ENCODE assay signal across 31 cellular contexts in the genomic region with DNA sequence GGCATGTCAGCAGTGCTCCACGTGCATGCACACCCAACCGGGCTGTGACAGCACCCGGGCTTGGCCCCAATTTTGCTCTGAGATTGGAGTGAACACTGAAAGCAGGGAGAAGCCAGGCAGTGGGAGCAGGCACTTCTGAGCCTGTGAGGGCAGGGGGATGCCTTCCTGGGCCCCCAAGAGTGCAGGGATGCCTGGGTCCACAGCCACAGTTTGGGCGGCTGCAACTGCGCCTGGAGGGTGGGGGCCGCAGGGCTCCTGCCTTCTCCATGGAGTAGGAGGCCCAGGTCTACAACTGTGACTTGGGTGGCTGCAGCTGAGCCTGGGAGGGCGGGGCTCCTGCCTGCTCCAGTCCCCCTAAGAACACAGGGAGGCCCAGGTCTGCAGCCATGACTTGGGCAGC. TPM values are rescaled to one million over a fixed set of nuclear protein-coding genes. Genes with fewer than 3 reads are reported as not detected.
"Had no signal": no experiment of that assay in that cellular context is flagged by ENCODE, and none has a peak within 500 bp of the region (broad histone marks: within the 10 kb centered on the region; RNA-seq: fewer than 3 reads in every experiment).

No MANE protein-coding gene starts in this region.

- H3K27me3 ChIP-seq: adrenal gland had no signal

- DNase-seq: activated B cell treated with CpG ODN at 0.5 μM for 24 hours; activated CD4-positive, alpha-beta T cell treated with anti-CD3 and anti-CD28 coated beads for 48 hours; activated CD4-positive, alpha-beta T cell treated with anti-CD3 and anti-CD28 coated beads, Interleukin-2, amount 50 U/mL, for 1 hour; activated CD4-positive, alpha-beta T cell treated with anti-CD3 and anti-CD28 coated beads, Interleukin-2, amount 50 U/mL, for 48 hours; activated CD8-positive, alpha-beta memory T cell treated with anti-CD3 and anti-CD28 coated beads, Interleukin-2, amount 50 U/mL, for 48 hours; activated gamma-delta T cell; activated naive CD4-positive, alpha-beta T cell; activated naive CD4-positive, alpha-beta T cell treated with anti-CD3 and anti-CD28 coated beads, Interleukin-2, amount 10 ng/mL, durations not matched to agents 7 days and 5 days; activated T-cell treated with anti-CD3 and anti-CD28 coated beads for 4 hours; activated T-cell treated with anti-CD3 and anti-CD28 coated beads, Interleukin-2, amount 50 U/mL, for 24 hours; activated T-cell treated with anti-CD3 and anti-CD28 coated beads, Interleukin-2, amount 50 U/mL, for 72 hours; adrenal gland; brain microvascular endothelial cell; caudate nucleus; cortex of kidney; dermis blood vessel endothelial cell; effector CD4-positive, alpha-beta T cell; effector memory CD8-positive, alpha-beta T cell; erythroblast; foreskin keratinocyte; gastrocnemius medialis; heart right ventricle; T-helper 1 cell; T-helper 17 cell; T1000; WERI-Rb-1 had no signal

- H3K27ac ChIP-seq: adrenal gland, brain microvascular endothelial cell, esophagus muscularis mucosa, foreskin keratinocyte, gastrocnemius medialis, heart right ventricle, WERI-Rb-1 had no signal

- H3K4me3 Mint-ChIP-seq: activated B cell treated with CpG ODN at 0.5 μM for 24 hours; activated naive CD4-positive, alpha-beta T cell treated with anti-CD3 and anti-CD28 coated beads, Interleukin-2, amount 10 ng/mL, durations not matched to agents 7 days and 5 days; activated T-cell treated with anti-CD3 and anti-CD28 coated beads, Interleukin-2, amount 50 U/mL, for 24 hours; activated T-cell treated with anti-CD3 and anti-CD28 coated beads, Interleukin-2, amount 50 U/mL, for 72 hours; effector memory CD8-positive, alpha-beta T cell; T-helper 17 cell; T-helper 2 cell treated with Interferon-gamma antibody and Interleukin-4, amounts not matched to agents 5 μg/mL and 100 μg/mL, for 36 hours had no signal

- H3K4me3 ChIP-seq: adrenal gland, esophagus muscularis mucosa, gastrocnemius medialis, heart right ventricle had no signal

- H3K36me3 Mint-ChIP-seq: activated naive CD4-positive, alpha-beta T cell treated with anti-CD3 and anti-CD28 coated beads, Interleukin-2, amount 10 ng/mL, durations not matched to agents 7 days and 5 days; activated naive CD4-positive, alpha-beta T cell treated with anti-CD3 and anti-CD28 coated beads, Interleukin-2, amount 50 U/mL, for 72 hours had no signal

- H3K27ac Mint-ChIP-seq: activated B cell treated with CpG ODN at 0.5 μM for 24 hours; activated naive CD4-positive, alpha-beta T cell treated with anti-CD3 and anti-CD28 coated beads, Interleukin-2, amount 10 ng/mL, durations not matched to agents 7 days and 5 days; activated naive CD4-positive, alpha-beta T cell treated with anti-CD3 and anti-CD28 coated beads, Interleukin-2, amount 50 U/mL, for 72 hours; activated T-cell treated with anti-CD3 and anti-CD28 coated beads, Interleukin-2, amount 50 U/mL, for 24 hours; activated T-cell treated with anti-CD3 and anti-CD28 coated beads, Interleukin-2, amount 50 U/mL, for 72 hours; effector memory CD8-positive, alpha-beta T cell; T-helper 2 cell treated with Interferon-gamma antibody and Interleukin-4, amounts not matched to agents 5 μg/mL and 100 μg/mL, for 36 hours had no signal

- H3K9me3 ChIP-seq: adrenal gland, esophagus muscularis mucosa, gastrocnemius medialis, heart right ventricle had no signal

- ATAC-seq: activated CD4-positive, CD25-positive, alpha-beta regulatory T cell treated with anti-CD3 and anti-CD28 coated beads, Interleukin-2, amount 50 U/mL, for 24 hours; activated naive CD4-positive, alpha-beta T cell treated with anti-CD3 and anti-CD28 coated beads, Interleukin-2, amount 50 U/mL, for 72 hours; activated T-cell treated with anti-CD3 and anti-CD28 coated beads, Interleukin-2, amount 50 U/mL, for 72 hours; effector memory CD8-positive, alpha-beta T cell; foreskin keratinocyte; gastrocnemius medialis; heart right ventricle; T-helper 17 cell had no signal

- H3K36me3 ChIP-seq: adrenal gland, brain microvascular endothelial cell, esophagus muscularis mucosa, gastrocnemius medialis, heart right ventricle, WERI-Rb-1 had no signal

- H3K9me3 Mint-ChIP-seq: activated B cell treated with CpG ODN at 0.5 μM for 24 hours; activated naive CD4-positive, alpha-beta T cell treated with anti-CD3 and anti-CD28 coated beads, Interleukin-2, amount 10 ng/mL, durations not matched to agents 7 days and 5 days; activated naive CD4-positive, alpha-beta T cell treated with anti-CD3 and anti-CD28 coated beads, Interleukin-2, amount 50 U/mL, for 72 hours; activated T-cell treated with anti-CD3 and anti-CD28 coated beads, Interleukin-2, amount 50 U/mL, for 24 hours; activated T-cell treated with anti-CD3 and anti-CD28 coated beads, Interleukin-2, amount 50 U/mL, for 72 hours; effector memory CD8-positive, alpha-beta T cell; T-helper 2 cell treated with Interferon-gamma antibody and Interleukin-4, amounts not matched to agents 5 μg/mL and 100 μg/mL, for 36 hours had no signal

RNA-seq across cellular contexts. Expression of a gene that starts 46.4 kb away (rescaled TPM):
- total RNA-seq: bronchial epithelial cell, dermis blood vessel endothelial cell had no signal
- polyA plus RNA-seq: foreskin keratinocyte had no signal
